ENCODE assay signal across 1 cellular context in the genomic region with DNA sequence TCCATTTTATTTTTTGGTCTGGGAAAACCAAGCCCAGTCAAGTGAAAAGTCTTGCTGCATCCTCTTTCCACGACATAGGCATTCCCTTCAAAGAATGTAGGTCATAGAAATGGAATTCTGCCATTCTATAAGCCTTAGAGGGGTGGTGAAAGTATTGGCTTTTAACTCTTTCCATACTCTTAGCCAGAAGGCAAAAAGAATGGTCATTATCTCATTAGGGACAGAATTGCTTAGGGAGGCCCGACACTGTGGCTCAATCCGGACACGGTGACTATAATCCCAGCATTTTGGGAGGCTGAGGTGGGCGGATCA.
TF ChIP-seq lines count a peak whose summit lies in the region.

No MANE protein-coding gene starts in this region.

TF ChIP-seq in HCT116, 20 proteins besides CTCF, POLR2A, EP300 and RAD21 (continued from another document):
- TF ChIP-seq REST (IDR thresholded peaks at IDR 0.05; ENCODE audit: low read depth) (no peak), TCF7L2 (IDR thresholded peaks at IDR 0.05; ENCODE audit: borderline replicate concordance, extremely low read depth, insufficient read depth, insufficient read length) (no peak), MAX (IDR thresholded peaks at IDR 0.05) (no peak), SP1 (IDR thresholded peaks at IDR 0.05; ENCODE audit: low read depth) (no peak), CEBPB (IDR thresholded peaks at IDR 0.05; ENCODE audit: low read depth) (no peak), ZNF274 (IDR thresholded peaks at IDR 0.05; ENCODE audit: low read depth, low read length) (no peak), YY1 (IDR thresholded peaks at IDR 0.05; ENCODE audit: extremely low read depth, insufficient replicate concordance, low read depth, low read length) (no peak)
- TF ChIP-seq, protein P1, sequence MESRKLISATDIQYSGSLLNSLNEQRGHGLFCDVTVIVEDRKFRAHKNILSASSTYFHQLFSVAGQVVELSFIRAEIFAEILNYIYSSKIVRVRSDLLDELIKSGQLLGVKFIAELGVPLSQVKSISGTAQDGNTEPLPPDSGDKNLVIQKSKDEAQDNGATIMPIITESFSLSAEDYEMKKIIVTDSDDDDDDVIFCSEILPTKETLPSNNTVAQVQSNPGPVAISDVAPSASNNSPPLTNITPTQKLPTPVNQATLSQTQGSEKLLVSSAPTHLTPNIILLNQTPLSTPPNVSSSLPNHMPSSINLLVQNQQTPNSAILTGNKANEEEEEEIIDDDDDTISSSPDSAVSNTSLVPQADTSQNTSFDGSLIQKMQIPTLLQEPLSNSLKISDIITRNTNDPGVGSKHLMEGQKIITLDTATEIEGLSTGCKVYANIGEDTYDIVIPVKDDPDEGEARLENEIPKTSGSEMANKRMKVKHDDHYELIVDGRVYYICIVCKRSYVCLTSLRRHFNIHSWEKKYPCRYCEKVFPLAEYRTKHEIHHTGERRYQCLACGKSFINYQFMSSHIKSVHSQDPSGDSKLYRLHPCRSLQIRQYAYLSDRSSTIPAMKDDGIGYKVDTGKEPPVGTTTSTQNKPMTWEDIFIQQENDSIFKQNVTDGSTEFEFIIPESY (IDR thresholded peaks at IDR 0.05; ENCODE audit: extremely low read depth, insufficient replicate concordance, low read length): no peak
